ENCODE assay signal across 17 cellular contexts in the genomic region with DNA sequence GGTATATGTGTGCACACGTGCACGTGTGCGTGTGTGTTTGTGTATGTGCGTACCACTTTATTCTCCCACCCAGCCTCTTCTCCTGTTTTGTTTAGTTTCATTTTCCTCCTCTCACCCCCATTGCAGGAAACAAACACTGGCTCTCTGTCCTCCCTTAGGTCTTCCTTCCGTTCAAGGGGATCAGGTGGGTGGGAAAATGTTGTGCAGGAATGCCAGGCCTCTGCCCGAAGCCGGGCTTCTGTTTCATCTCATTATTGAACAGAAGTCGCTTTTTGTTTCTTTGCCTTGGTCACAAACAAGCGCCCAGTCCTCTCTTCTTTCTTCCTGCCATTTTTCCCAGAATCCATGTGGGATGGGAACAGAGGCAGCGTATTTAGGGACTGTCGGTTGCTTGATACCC.
DNase-seq lines count a peak whose midpoint lies in the region; ATAC-seq and TF ChIP-seq lines count a peak whose summit lies in the region.
"Had no signal": no experiment of that assay in that cellular context is flagged by ENCODE, and none has a peak within 500 bp of the region (broad histone marks: within the 10 kb centered on the region; RNA-seq: fewer than 3 reads in every experiment).

No MANE protein-coding gene starts in this region.

- H3K4me3 Mint-ChIP-seq in neural progenitor cell (no peak overlapping the region), type B pancreatic cell (no peak overlapping the region)
- H3K4me3 Mint-ChIP-seq: activated naive CD8-positive, alpha-beta T cell treated with anti-CD3 and anti-CD28 coated beads, Interleukin-2, amount 50 U/mL, for 24 hours had no signal

- peaks cover 100% of the 10 kb centered on the region for H3K79me2 ChIP-seq in neural progenitor cell (ENCODE audit: low read depth)

- H3K27ac Mint-ChIP-seq in neural progenitor cell (no peak overlapping the region), type B pancreatic cell (no peak overlapping the region)
- H3K27ac Mint-ChIP-seq: activated naive CD8-positive, alpha-beta T cell treated with anti-CD3 and anti-CD28 coated beads, Interleukin-2, amount 50 U/mL, for 24 hours; CD4-positive, CD25-positive, alpha-beta regulatory T cell; IgD-negative memory B cell had no signal

- H3K4me1 Mint-ChIP-seq in neural progenitor cell, result peaks cover 61% of the 10 kb centered on the region
- H3K4me1 Mint-ChIP-seq in type B pancreatic cell (ENCODE audit: unreplicated experiment), result peaks cover 92% of the 10 kb centered on the region

- peaks cover 99% of the 10 kb centered on the region for H4K20me1 ChIP-seq in neural progenitor cell (ENCODE audit: low read depth)

- H3K4me3 ChIP-seq in left ventricle myocardium inferior, result no peak overlapping the region
- peak overlapping the region; percentile 44 for H3K4me3 ChIP-seq in coronary artery
- H3K4me3 ChIP-seq in neural progenitor cell, result no peak overlapping the region
- H3K4me3 ChIP-seq: GM12878, left lung had no signal

- H3K36me3 ChIP-seq in left ventricle myocardium inferior (no peaks in the 10 kb centered on the region), neural progenitor cell (no peaks in the 10 kb centered on the region)
- H3K36me3 ChIP-seq: left lung had no signal

- H3K27me3 ChIP-seq in left ventricle myocardium inferior (ENCODE audit: low read depth) (no peaks in the 10 kb centered on the region), neural progenitor cell (no peaks in the 10 kb centered on the region)
- H3K27me3 ChIP-seq: left lung had no signal

- H2AFZ ChIP-seq in neural progenitor cell (replicated peaks), result no peak overlapping the region
- H2AFZ ChIP-seq: parathyroid adenoma had no signal

- H3K27ac ChIP-seq in left ventricle myocardium inferior (replicated peaks) (peak overlapping the region; percentile 90), coronary artery (peak overlapping the region; percentile 52 to 80), neural progenitor cell (no peak overlapping the region)
- H3K27ac ChIP-seq: left lung, parathyroid adenoma had no signal

- TF ChIP-seq CTCF in left ventricle myocardium inferior (IDR thresholded peaks at IDR 0.05; ENCODE audit: borderline replicate concordance), result no peak
- TF ChIP-seq CTCF in coronary artery (IDR thresholded peaks at IDR 0.05), result no peak
- TF ChIP-seq CTCF in neural progenitor cell (IDR thresholded peaks at IDR 0.05), result no peak
- no peak for TF ChIP-seq CTCF in type B pancreatic cell (conservative IDR thresholded peaks at IDR 0.05)

- no peak for ATAC-seq in GM18520 (IDR thresholded peaks at IDR 0.05; ENCODE audit: unreplicated experiment)
- ATAC-seq: activated CD4-positive, CD25-positive, alpha-beta regulatory T cell treated with anti-CD3 and anti-CD28 coated beads, Interleukin-2, amount 50 U/mL, for 24 hours; activated naive CD8-positive, alpha-beta T cell treated with anti-CD3 and anti-CD28 coated beads, Interleukin-2, amount 50 U/mL, for 24 hours; GM12878; left lung had no signal

- H3F3A ChIP-seq in neural progenitor cell (ENCODE audit: low read depth), result no peaks in the 10 kb centered on the region

- H3K27me3 Mint-ChIP-seq in neural progenitor cell (ENCODE audit: insufficient read depth, low read depth) (no peaks in the 10 kb centered on the region), type B pancreatic cell (no peaks in the 10 kb centered on the region)
- H3K27me3 Mint-ChIP-seq: activated naive CD8-positive, alpha-beta T cell treated with anti-CD3 and anti-CD28 coated beads, Interleukin-2, amount 50 U/mL, for 24 hours; CD4-positive, CD25-positive, alpha-beta regulatory T cell had no signal

- H3K9me3 ChIP-seq in left ventricle myocardium inferior (replicated peaks) (no peaks in the 10 kb centered on the region), neural progenitor cell (ENCODE audit: low read depth) (no peaks in the 10 kb centered on the region)
- H3K9me3 ChIP-seq: left lung had no signal

- H3K36me3 Mint-ChIP-seq in neural progenitor cell (peaks cover 14% of the 10 kb centered on the region), type B pancreatic cell (peaks cover 3% of the 10 kb centered on the region)
- H3K36me3 Mint-ChIP-seq: CD4-positive, CD25-positive, alpha-beta regulatory T cell had no signal

- DNase-seq in left ventricle myocardium inferior (no peak), cardiac septum (ENCODE audit: low spot score) (no peak), coronary artery (ENCODE audit: low spot score) (no peak), neural progenitor cell (ENCODE audit: low spot score) (no peak), type B pancreatic cell (ENCODE audit: extremely low spot score, unreplicated experiment) (peak; percentile 27), occipital lobe (lab: John Stamatoyannopoulos, UW) (no peak), H4 (ENCODE audit: low spot score) (no peak)
- DNase-seq: activated naive CD8-positive, alpha-beta T cell treated with anti-CD3 and anti-CD28 coated beads, Interleukin-2, amount 50 U/mL, for 24 hours; CD4-positive, CD25-positive, alpha-beta regulatory T cell; left lung; small intestine; stimulated activated CD4-positive, alpha-beta T cell treated with anti-CD3 and anti-CD28 coated beads, Interleukin-4, amount 100 ng/mL, for 1 hour had no signal

- H3K4me1 ChIP-seq in left ventricle myocardium inferior (peaks cover 100% of the 10 kb centered on the region), neural progenitor cell (peaks cover 40% of the 10 kb centered on the region)
- H3K4me1 ChIP-seq: parathyroid adenoma had no signal

- H3K9ac ChIP-seq in neural progenitor cell, result no peak overlapping the region
- H3K9ac ChIP-seq: parathyroid adenoma had no signal

- H3K9me3 Mint-ChIP-seq in neural progenitor cell (peaks cover 10% of the 10 kb centered on the region), type B pancreatic cell (no peaks in the 10 kb centered on the region)
- H3K9me3 Mint-ChIP-seq: activated naive CD8-positive, alpha-beta T cell treated with anti-CD3 and anti-CD28 coated beads, Interleukin-2, amount 50 U/mL, for 24 hours; CD4-positive, CD25-positive, alpha-beta regulatory T cell had no signal

- H3K4me2 ChIP-seq in neural progenitor cell, result peak overlapping the region; percentile 25

- intact Hi-C loops in left ventricle myocardium inferior (cut with micrococcal nuclease) (no loop called here), cardiac septum (cut with DNase I) (loop anchor here (5.0 kb wide), 1 partner anchor 339 kb away; no protein-coding TSS in a partner anchor)
